Comparison of ENCODE assay signal across 10 cellular contexts in the genomic region with DNA sequence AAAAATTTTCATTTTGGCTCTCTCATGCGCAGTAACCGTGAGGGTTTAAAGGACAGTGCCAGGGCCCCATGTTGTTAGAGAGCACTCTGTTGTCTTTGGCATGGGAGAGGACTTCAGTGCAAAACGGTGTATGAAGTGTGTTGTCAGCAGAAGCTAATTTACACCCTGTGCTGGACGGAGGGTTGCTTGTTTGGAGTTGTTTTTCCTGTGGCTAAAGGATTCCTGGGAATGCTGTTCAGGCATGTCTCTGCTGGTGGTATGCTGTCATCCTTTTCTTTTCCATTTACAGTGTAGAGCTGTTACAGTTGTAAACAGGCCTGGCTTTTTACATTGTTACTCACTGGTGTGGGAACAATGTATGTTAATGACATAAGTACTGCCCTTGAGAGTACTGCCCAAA.
DNase-seq lines count a peak whose midpoint lies in the region; ATAC-seq and TF ChIP-seq lines count a peak whose summit lies in the region.
"Had no signal": no experiment of that assay in that cellular context is flagged by ENCODE, and none has a peak within 500 bp of the region (broad histone marks: within the 10 kb centered on the region; RNA-seq: fewer than 3 reads in every experiment).

No MANE protein-coding gene starts in this region.

- H3K9me3 ChIP-seq in neural cell (ENCODE audit: low read length) = no peaks in the 10 kb centered on the region
- H3K9me3 ChIP-seq: BLaER1 had no signal

- H4K20me1 ChIP-seq in neural cell (ENCODE audit: insufficient read depth) = no peaks in the 10 kb centered on the region
- H4K20me1 ChIP-seq: BLaER1 had no signal

- H3K27ac ChIP-seq in RWPE1 = peak overlapping the region; percentile 78
- H3K27ac ChIP-seq in neural cell (ENCODE audit: low read length) = peak overlapping the region; percentile 5
- H3K27ac ChIP-seq: BLaER1 had no signal

- CTCF ChIA-PET in RWPE1 (lab: Yijun Ruan, JAX) = no interaction called here

- H3F3A ChIP-seq in neural cell (ENCODE audit: insufficient read depth, low read length, poor library complexity, severe bottlenecking) = no peaks in the 10 kb centered on the region

- peaks cover 0 to 5% of the 10 kb centered on the region in 2 donors for H3K36me3 Mint-ChIP-seq in activated naive CD4-positive, alpha-beta T cell treated with anti-CD3 and anti-CD28 coated beads, Interleukin-2, amount 50 U/mL, for 72 hours
- H3K36me3 Mint-ChIP-seq: activated naive CD8-positive, alpha-beta T cell treated with anti-CD3 and anti-CD28 coated beads, Interleukin-2, amount 10 ng/mL, durations not matched to agents 7 days and 5 days had no signal

- H3K4me2 ChIP-seq in neural cell (ENCODE audit: low read length) = no peak overlapping the region
- H3K4me2 ChIP-seq: BLaER1 had no signal

- H3K4me3 ChIP-seq in AG10803 (ENCODE audit: low read length) = no peak overlapping the region
- no peak overlapping the region for H3K4me3 ChIP-seq in neural cell (ENCODE audit: low read length)
- H3K4me3 ChIP-seq: BLaER1 had no signal

- no peaks in the 10 kb centered on the region for H3K27me3 ChIP-seq in neural cell (ENCODE audit: insufficient read depth, low read depth, low read length)
- H3K27me3 ChIP-seq: BLaER1 had no signal

- no peak for ATAC-seq in activated naive CD4-positive, alpha-beta T cell treated with anti-CD3 and anti-CD28 coated beads, Interleukin-2, amount 50 U/mL, for 72 hours

- peaks cover 0 to 5% of the 10 kb centered on the region in 2 donors for H3K9me3 Mint-ChIP-seq in activated naive CD4-positive, alpha-beta T cell treated with anti-CD3 and anti-CD28 coated beads, Interleukin-2, amount 50 U/mL, for 72 hours

- H2AFZ ChIP-seq in neural cell (ENCODE audit: low read depth, low read length) = no peak overlapping the region

- DNase-seq in AG10803 (ENCODE audit: low read depth) (peak; percentile 79), RWPE1 (ENCODE audit: low spot score) (peak; percentile 91), fibroblast of peridontal ligament (ENCODE audit: extremely low read depth) (peak; percentile 76), cortex of kidney (lab: John Stamatoyannopoulos, UW) (no peak), GM19240 (ENCODE audit: insufficient read length, low spot score) (no peak), OCI-M2 (lab: John Stamatoyannopoulos, UW; ENCODE audit: unreplicated experiment) (no peak)
- DNase-seq in activated naive CD4-positive, alpha-beta T cell treated with anti-CD3 and anti-CD28 coated beads, Interleukin-2, amount 50 U/mL, for 72 hours (ENCODE audit: low spot score in 2 of 2) = no peak
- DNase-seq: activated naive CD8-positive, alpha-beta T cell treated with anti-CD3 and anti-CD28 coated beads, Interleukin-2, amount 10 ng/mL, durations not matched to agents 7 days and 5 days had no signal

- TF ChIP-seq CTCF in AG10803 (conservative IDR thresholded peaks at IDR 0.05; ENCODE audit: low read length) = no peak
- TF ChIP-seq CTCF in RWPE1 (conservative IDR thresholded peaks at IDR 0.05; ENCODE audit: low read depth) = no peak
- TF ChIP-seq CTCF in neural cell (IDR thresholded peaks at IDR 0.05; ENCODE audit: poor library complexity, severe bottlenecking) = no peak

- no peak for TF ChIP-seq EP300 in neural cell (conservative IDR thresholded peaks at IDR 0.05; ENCODE audit: poor library complexity, severe bottlenecking)

- no peaks in the 10 kb centered on the region for H3K79me2 ChIP-seq in neural cell (replicated peaks; ENCODE audit: insufficient read depth, low read length)

- no peak overlapping the region for H3K9ac ChIP-seq in neural cell (ENCODE audit: low read length)
- H3K9ac ChIP-seq: BLaER1 had no signal

- H3K27ac Mint-ChIP-seq in activated naive CD4-positive, alpha-beta T cell treated with anti-CD3 and anti-CD28 coated beads, Interleukin-2, amount 50 U/mL, for 72 hours = no peak overlapping the region
- H3K27ac Mint-ChIP-seq: activated naive CD8-positive, alpha-beta T cell treated with anti-CD3 and anti-CD28 coated beads, Interleukin-2, amount 10 ng/mL, durations not matched to agents 7 days and 5 days had no signal

- H3K9me2 ChIP-seq in neural cell (ENCODE audit: insufficient read depth, low read length) = no peaks in the 10 kb centered on the region

- POLR2A ChIA-PET in RWPE1 (lab: Yijun Ruan, JAX; ENCODE audit: low non-redundant PET) = no interaction called here

- no peaks in the 10 kb centered on the region for H3K36me3 ChIP-seq in neural cell (ENCODE audit: insufficient read depth, low read length)
- H3K36me3 ChIP-seq: BLaER1 had no signal

- TF ChIP-seq RAD21 in neural cell (conservative IDR thresholded peaks at IDR 0.05) = no peak

TF ChIP-seq in neural cell, 6 proteins besides CTCF, POLR2A, EP300 and RAD21:
- TF ChIP-seq REST (IDR thresholded peaks at IDR 0.05; ENCODE audit: borderline replicate concordance) (peak; percentile 94), SMC3 (conservative IDR thresholded peaks at IDR 0.05; ENCODE audit: poor library complexity) (no peak), POLR2AphosphoS5 (IDR thresholded peaks at IDR 0.05) (no peak)

Comparison
In these comparisons a context has a peak if more than half of its experiments do, and no peak if none do; other contexts are left out.
1. DNase-seq: peak in AG10803 (single experiment), RWPE1 (single experiment) and fibroblast of peridontal ligament (single experiment); none in cortex of kidney (single experiment), activated naive CD4-positive, alpha-beta T cell treated with anti-CD3 and anti-CD28 coated beads, Interleukin-2, amount 50 U/mL, for 72 hours (0 of 2), GM19240 (single experiment) and OCI-M2 (single experiment).